ENCODE assay signal across 8 cellular contexts in genomic region chr6:41970436-41970846, GRCh38. TPM values are rescaled to one million over a fixed set of nuclear protein-coding genes. Genes with fewer than 3 reads are reported as not detected.
DNase-seq lines count a peak whose midpoint lies in the region; ATAC-seq lines count a peak whose summit lies in the region.

No MANE protein-coding gene starts in this region.

- peaks cover 12% of the 10 kb centered on the region for H3K36me3 Mint-ChIP-seq in activated naive CD4-positive, alpha-beta T cell treated with anti-CD3 and anti-CD28 coated beads, Interleukin-2, amount 50 U/mL, for 24 hours

- peaks cover 77% of the 10 kb centered on the region for H3K4me1 Mint-ChIP-seq in activated naive CD4-positive, alpha-beta T cell treated with anti-CD3 and anti-CD28 coated beads, Interleukin-2, amount 50 U/mL, for 24 hours

- H3K27me3 Mint-ChIP-seq in activated naive CD4-positive, alpha-beta T cell treated with anti-CD3 and anti-CD28 coated beads, Interleukin-2, amount 50 U/mL, for 24 hours: no peaks in the 10 kb centered on the region

- H3K4me3 Mint-ChIP-seq in activated naive CD4-positive, alpha-beta T cell treated with anti-CD3 and anti-CD28 coated beads, Interleukin-2, amount 50 U/mL, for 24 hours: peak overlapping the region; percentile 47

- no peaks in the 10 kb centered on the region for H3K9me3 Mint-ChIP-seq in activated naive CD4-positive, alpha-beta T cell treated with anti-CD3 and anti-CD28 coated beads, Interleukin-2, amount 50 U/mL, for 24 hours

- peak overlapping the region; percentile 96 for H3K27ac Mint-ChIP-seq in activated naive CD4-positive, alpha-beta T cell treated with anti-CD3 and anti-CD28 coated beads, Interleukin-2, amount 50 U/mL, for 24 hours

- DNase-seq in Right ventricle myocardium superior (no peak), cardiac septum (ENCODE audit: low spot score) (no peak), myocyte (ENCODE audit: low read depth) (peak; percentile 26)

- ATAC-seq in Right ventricle myocardium superior (ENCODE audit: poor library complexity) (peak; percentile 45), HG03045 (IDR thresholded peaks at IDR 0.05; ENCODE audit: unreplicated experiment) (no peak), GM18517 (IDR thresholded peaks at IDR 0.05; ENCODE audit: unreplicated experiment) (no peak), GM18861 (IDR thresholded peaks at IDR 0.05; ENCODE audit: unreplicated experiment) (no peak), GM19467 (IDR thresholded peaks at IDR 0.05; ENCODE audit: unreplicated experiment) (no peak)

- intact Hi-C loops in Right ventricle myocardium superior (cut with DNase I) (no loop called here), cardiac septum (cut with DNase I) (no loop called here)

RNA-seq across cellular contexts. Expression of gene CCND3, which starts 28.8 kb away (rescaled TPM):
- total RNA-seq in Right ventricle myocardium superior (42.3 TPM), cardiac septum (33.5 TPM), myocyte (169 and 170 TPM in 2 replicates)
- 75.7 TPM for polyA plus RNA-seq in myocyte (2012)

RNA-seq across cellular contexts. Expression of gene BYSL, which starts 49.1 kb away (rescaled TPM):
- 9.0 TPM for total RNA-seq in Right ventricle myocardium superior
- 11.3 TPM for total RNA-seq in cardiac septum
- 28.1 and 28.3 TPM in 2 replicates for total RNA-seq in myocyte
- 28.8 TPM for polyA plus RNA-seq in myocyte (2012)

RNA-seq across cellular contexts. Expression of gene MED20, which starts 49.5 kb away (rescaled TPM):
- total RNA-seq in Right ventricle myocardium superior (19.8 TPM), cardiac septum (16.5 TPM), myocyte (26.4 and 27.3 TPM in 2 replicates)
- polyA plus RNA-seq in myocyte (2012): 27.3 TPM
